17 cellular contexts compared by ENCODE assay signal in genomic region chr17:6823011-6823442, GRCh38. TPM values are rescaled to one million over a fixed set of nuclear protein-coding genes. Genes with fewer than 3 reads are reported as not detected.
DNase-seq lines count a peak whose midpoint lies in the region; ATAC-seq and TF ChIP-seq lines count a peak whose summit lies in the region.
"Had no signal": no experiment of that assay in that cellular context is flagged by ENCODE, and none has a peak within 500 bp of the region (broad histone marks: within the 10 kb centered on the region; RNA-seq: fewer than 3 reads in every experiment).

No MANE protein-coding gene starts in this region.

- no peak overlapping the region for H3K4me3 ChIP-seq in choroid plexus epithelial cell (ENCODE audit: low read depth, low read length)
- H3K4me3 ChIP-seq: ascending aorta, skin epidermis, thoracic aorta had no signal

- H3K27me3 Mint-ChIP-seq in stimulated activated naive CD8-positive, alpha-beta T cell treated with anti-CD3 and anti-CD28 coated beads, Interleukin-15, amount 100 ng/mL, for 72 hours, result peaks cover 39% of the 10 kb centered on the region
- H3K27me3 Mint-ChIP-seq in activated naive CD8-positive, alpha-beta T cell treated with anti-CD3 and anti-CD28 coated beads, Interleukin-2, amount 50 U/mL, for 24 hours, result peaks cover 20% of the 10 kb centered on the region

- no peak overlapping the region for H3K27ac Mint-ChIP-seq in stimulated activated naive CD8-positive, alpha-beta T cell treated with anti-CD3 and anti-CD28 coated beads, Interleukin-15, amount 100 ng/mL, for 72 hours
- H3K27ac Mint-ChIP-seq in activated naive CD8-positive, alpha-beta T cell treated with anti-CD3 and anti-CD28 coated beads, Interleukin-2, amount 50 U/mL, for 24 hours, result no peak overlapping the region
- H3K27ac Mint-ChIP-seq: activated B cell treated with CpG ODN at 0.5 μM for 24 hours, immature natural killer cell, nephron had no signal

- no peak for ATAC-seq in stimulated activated naive CD8-positive, alpha-beta T cell treated with anti-CD3 and anti-CD28 coated beads, Interleukin-15, amount 100 ng/mL, for 72 hours
- ATAC-seq in GM18858 (IDR thresholded peaks at IDR 0.05; ENCODE audit: unreplicated experiment), result no peak
- ATAC-seq in activated naive CD8-positive, alpha-beta T cell treated with anti-CD3 and anti-CD28 coated beads, Interleukin-2, amount 50 U/mL, for 24 hours, result no peak

- no peak for TF ChIP-seq CTCF in choroid plexus epithelial cell (conservative IDR thresholded peaks at IDR 0.05; ENCODE audit: low read depth, low read length)

- no peaks in the 10 kb centered on the region for H3K9me3 Mint-ChIP-seq in stimulated activated naive CD8-positive, alpha-beta T cell treated with anti-CD3 and anti-CD28 coated beads, Interleukin-15, amount 100 ng/mL, for 72 hours
- H3K9me3 Mint-ChIP-seq in activated naive CD8-positive, alpha-beta T cell treated with anti-CD3 and anti-CD28 coated beads, Interleukin-2, amount 50 U/mL, for 24 hours, result no peaks in the 10 kb centered on the region
- H3K9me3 Mint-ChIP-seq: activated B cell treated with CpG ODN at 0.5 μM for 24 hours had no signal

- H3K4me1 Mint-ChIP-seq in stimulated activated naive CD8-positive, alpha-beta T cell treated with anti-CD3 and anti-CD28 coated beads, Interleukin-15, amount 100 ng/mL, for 72 hours, result no peaks in the 10 kb centered on the region
- H3K4me1 Mint-ChIP-seq in activated naive CD8-positive, alpha-beta T cell treated with anti-CD3 and anti-CD28 coated beads, Interleukin-2, amount 50 U/mL, for 24 hours, result no peaks in the 10 kb centered on the region
- H3K4me1 Mint-ChIP-seq: activated B cell treated with CpG ODN at 0.5 μM for 24 hours, immature natural killer cell, nephron had no signal

- DNase-seq in A172 (ENCODE audit: low spot score) (peak; percentile 19), HT1080 (ENCODE audit: low read depth) (peak; percentile 23), choroid plexus epithelial cell (ENCODE audit: low read depth) (peak; percentile 85), kidney tubule cell (ENCODE audit: low spot score) (peak; percentile 88), H4 (ENCODE audit: low spot score) (no peak)
- DNase-seq in stimulated activated naive CD8-positive, alpha-beta T cell treated with anti-CD3 and anti-CD28 coated beads, Interleukin-15, amount 100 ng/mL, for 72 hours, result no peak
- no peak for DNase-seq in activated naive CD8-positive, alpha-beta T cell treated with anti-CD3 and anti-CD28 coated beads, Interleukin-2, amount 50 U/mL, for 24 hours
- DNase-seq: ACHN, activated B cell treated with CpG ODN at 0.5 μM for 24 hours, activated T-cell treated with anti-CD3 and anti-CD28 coated beads for 4 hours, immature natural killer cell, NCI-H1930 had no signal

- H3K4me3 Mint-ChIP-seq in stimulated activated naive CD8-positive, alpha-beta T cell treated with anti-CD3 and anti-CD28 coated beads, Interleukin-15, amount 100 ng/mL, for 72 hours, result no peak overlapping the region
- H3K4me3 Mint-ChIP-seq in activated naive CD8-positive, alpha-beta T cell treated with anti-CD3 and anti-CD28 coated beads, Interleukin-2, amount 50 U/mL, for 24 hours, result no peak overlapping the region
- H3K4me3 Mint-ChIP-seq: activated B cell treated with CpG ODN at 0.5 μM for 24 hours, immature natural killer cell, nephron had no signal

- H3K36me3 Mint-ChIP-seq in activated naive CD8-positive, alpha-beta T cell treated with anti-CD3 and anti-CD28 coated beads, Interleukin-2, amount 50 U/mL, for 24 hours (ENCODE audit: low read depth), result no peaks in the 10 kb centered on the region
- H3K36me3 Mint-ChIP-seq: immature natural killer cell had no signal

RNA-seq across cellular contexts. Expression of gene TEKT1, which starts 8.5 kb away (rescaled TPM):
- not detected in 2 replicates for total RNA-seq in A172 (2014; rRNA removed; shearing (Covaris generic))
- total RNA-seq in HT1080 (2014; rRNA removed; shearing (Covaris generic)), result not detected in 2 replicates
- polyA plus RNA-seq in HT1080 (2015; cell fraction: cytosol; rRNA removed), result not detected in 2 replicates
- not detected in 2 replicates for polyA plus RNA-seq in HT1080 (2015; cell fraction: nucleus; rRNA removed)
- total RNA-seq in H4 (2014; rRNA removed; shearing (Covaris generic)), result not detected in 2 replicates
- total RNA-seq: activated B cell treated with CpG ODN at 0.5 μM for 24 hours, ascending aorta, thoracic aorta had no signal
- polyA plus RNA-seq: immature natural killer cell had no signal

RNA-seq across cellular contexts. Expression of gene FBXO39, which starts 47.0 kb away (rescaled TPM):
- 0.31 TPM in 1 of 2 replicates, not detected in the other for total RNA-seq in A172 (2014; rRNA removed; shearing (Covaris generic))
- not detected in 2 replicates for total RNA-seq in HT1080 (2014; rRNA removed; shearing (Covaris generic))
- polyA plus RNA-seq in HT1080 (2015; cell fraction: cytosol; rRNA removed), result 0.42 TPM in 1 of 2 replicates, not detected in the other
- 0.23 TPM in 1 of 2 replicates, not detected in the other for polyA plus RNA-seq in HT1080 (2015; cell fraction: nucleus; rRNA removed)
- 0.06 TPM in 1 of 2 replicates, not detected in the other for total RNA-seq in H4 (2014; rRNA removed; shearing (Covaris generic))
- total RNA-seq: ascending aorta had no signal
- polyA plus RNA-seq: immature natural killer cell had no signal

Comparison
In these comparisons a context has a peak if more than half of its experiments do, and no peak if none do; other contexts are left out.
1. DNase-seq: peak in A172 (single experiment), HT1080 (single experiment), choroid plexus epithelial cell (single experiment) and kidney tubule cell (single experiment); none in stimulated activated naive CD8-positive, alpha-beta T cell treated with anti-CD3 and anti-CD28 coated beads, Interleukin-15, amount 100 ng/mL, for 72 hours (0 of 2), activated naive CD8-positive, alpha-beta T cell treated with anti-CD3 and anti-CD28 coated beads, Interleukin-2, amount 50 U/mL, for 24 hours (single experiment) and H4 (single experiment).